14 cellular contexts compared by ENCODE assay signal in the genomic region with DNA sequence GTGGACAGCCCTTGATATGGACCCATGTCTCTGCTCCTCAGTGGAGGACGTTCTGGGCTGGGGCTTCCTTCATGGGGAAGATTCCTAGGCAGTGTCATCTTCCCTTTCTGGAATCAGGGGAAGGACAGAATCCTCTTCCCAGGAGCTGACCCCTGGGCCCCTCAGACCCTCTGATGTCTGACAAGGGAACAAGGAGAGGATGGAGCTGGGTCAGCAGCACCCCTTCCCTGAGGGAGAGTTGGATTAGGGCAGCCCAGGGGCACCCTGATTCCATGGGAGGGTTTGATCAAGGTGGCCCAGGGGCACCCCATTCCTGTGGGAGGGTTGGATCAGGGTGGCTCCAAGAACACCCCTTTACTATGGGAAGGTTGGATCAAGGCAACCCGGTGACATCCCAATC.
DNase-seq lines count a peak whose midpoint lies in the region; ATAC-seq and TF ChIP-seq lines count a peak whose summit lies in the region.
"Had no signal": no experiment of that assay in that cellular context is flagged by ENCODE, and none has a peak within 500 bp of the region (broad histone marks: within the 10 kb centered on the region; RNA-seq: fewer than 3 reads in every experiment).

No MANE protein-coding gene starts in this region.

- no peak overlapping the region for H3K27ac Mint-ChIP-seq in neural progenitor cell
- H3K27ac Mint-ChIP-seq: CD4-positive, alpha-beta memory T cell had no signal

- ATAC-seq in heart right ventricle = no peak
- no peak for ATAC-seq in left lobe of liver
- no peak for ATAC-seq in GM19023 (IDR thresholded peaks at IDR 0.05; ENCODE audit: unreplicated experiment)
- no peak for ATAC-seq in HG03159 (IDR thresholded peaks at IDR 0.05; ENCODE audit: unreplicated experiment)
- ATAC-seq: A549, GM12878 had no signal

- H3K4me3 Mint-ChIP-seq in neural progenitor cell = no peak overlapping the region
- H3K4me3 Mint-ChIP-seq: CD4-positive, alpha-beta memory T cell had no signal

- no peaks in the 10 kb centered on the region for H3K36me3 ChIP-seq in right atrium auricular region
- no peaks in the 10 kb centered on the region for H3K36me3 ChIP-seq in heart right ventricle
- no peaks in the 10 kb centered on the region for H3K36me3 ChIP-seq in neural progenitor cell
- H3K36me3 ChIP-seq: BE2C, HAP-1 had no signal

- no peaks in the 10 kb centered on the region for H3K79me2 ChIP-seq in neural progenitor cell (ENCODE audit: low read depth)

- H3K9me3 Mint-ChIP-seq in neural progenitor cell = no peaks in the 10 kb centered on the region

- no peaks in the 10 kb centered on the region for H3K36me3 Mint-ChIP-seq in neural progenitor cell
- H3K36me3 Mint-ChIP-seq: CD4-positive, alpha-beta memory T cell had no signal

- intact Hi-C loops in heart right ventricle (cut with DNase I) = no loop called here
- intact Hi-C loops in posterior vena cava (cut with DNase I) = no loop called here

- no peak overlapping the region for H2AFZ ChIP-seq in neural progenitor cell (replicated peaks)

- H3K4me1 ChIP-seq in right atrium auricular region (peaks cover 0 to 11% of the 10 kb centered on the region in 2 donors), heart right ventricle (peaks cover 0 to 21% (median 17%) of the 10 kb centered on the region in 9 donors), neural progenitor cell (peaks cover 16% of the 10 kb centered on the region)
- H3K4me1 ChIP-seq: BE2C, HAP-1 had no signal

- H3K4me1 Mint-ChIP-seq in neural progenitor cell = peaks cover 23% of the 10 kb centered on the region
- H3K4me1 Mint-ChIP-seq: CD4-positive, alpha-beta memory T cell had no signal

- peak; percentile 26 for DNase-seq in right atrium auricular region (ENCODE audit: low spot score)
- no peak for DNase-seq in heart right ventricle
- peak; percentile 15 for DNase-seq in left lobe of liver (ENCODE audit: low spot score)
- DNase-seq in posterior vena cava (ENCODE audit: low spot score) = peak; percentile 26
- no peak for DNase-seq in neural progenitor cell (ENCODE audit: low spot score)
- DNase-seq: BE2C; CD4-positive, alpha-beta memory T cell; DMS79 had no signal

- H3K4me2 ChIP-seq in neural progenitor cell = no peak overlapping the region
- H3K4me2 ChIP-seq: A549 had no signal

- H3K27ac ChIP-seq in right atrium auricular region (no peak overlapping the region), heart right ventricle (no peak overlapping the region), neural progenitor cell (no peak overlapping the region)
- H3K27ac ChIP-seq: C4-2B had no signal

- H3K27me3 Mint-ChIP-seq in neural progenitor cell (ENCODE audit: insufficient read depth, low read depth) = peaks cover 2% of the 10 kb centered on the region

- H3K9ac ChIP-seq in neural progenitor cell = no peak overlapping the region

- TF ChIP-seq CTCF in right atrium auricular region (IDR thresholded peaks at IDR 0.05) (no peak), heart right ventricle (IDR thresholded peaks at IDR 0.05) (no peak), neural progenitor cell (IDR thresholded peaks at IDR 0.05) (no peak)

- H3F3A ChIP-seq in neural progenitor cell (ENCODE audit: low read depth) = peaks cover 2% of the 10 kb centered on the region

- no peaks in the 10 kb centered on the region for H4K20me1 ChIP-seq in neural progenitor cell (ENCODE audit: low read depth)

- H3K4me3 ChIP-seq in right atrium auricular region (no peak overlapping the region), heart right ventricle (no peak overlapping the region), neural progenitor cell (no peak overlapping the region)
- H3K4me3 ChIP-seq: A549, GM12878, HAP-1 had no signal

- WGBS in heart right ventricle, 2 donors = 87 to 95% methylated on average over 2 of the region's 2 CpGs

- no peaks in the 10 kb centered on the region for H3K9me3 ChIP-seq in right atrium auricular region
- no peaks in the 10 kb centered on the region for H3K9me3 ChIP-seq in heart right ventricle
- H3K9me3 ChIP-seq in neural progenitor cell (ENCODE audit: low read depth) = no peaks in the 10 kb centered on the region
- H3K9me3 ChIP-seq: A549, BE2C, HAP-1 had no signal

- H3K27me3 ChIP-seq in right atrium auricular region = no peaks in the 10 kb centered on the region
- no peaks in the 10 kb centered on the region for H3K27me3 ChIP-seq in heart right ventricle
- H3K27me3 ChIP-seq in neural progenitor cell = no peaks in the 10 kb centered on the region

Comparison
In these comparisons a context has a peak if more than half of its experiments do, and no peak if none do; other contexts are left out.
1. DNase-seq: peak in right atrium auricular region (single experiment), left lobe of liver (single experiment) and posterior vena cava (single experiment); none in heart right ventricle (0 of 2) and neural progenitor cell (single experiment).